In genomic region chr3:79602385-79602784, GRCh38 we compare ENCODE assay signal across 28 cellular contexts.
"Had no signal": no experiment of that assay in that cellular context is flagged by ENCODE, and none has a peak within 500 bp of the region (broad histone marks: within the 10 kb centered on the region; RNA-seq: fewer than 3 reads in every experiment).

No MANE protein-coding gene starts in this region.

- H3K4me3 Mint-ChIP-seq: activated B cell treated with CpG ODN at 0.5 μM for 24 hours; activated CD8-positive, alpha-beta T cell treated with anti-CD3 and anti-CD28 coated beads for 36 hours; activated naive CD8-positive, alpha-beta T cell; activated T-cell treated with anti-CD3 and anti-CD28 coated beads, Interleukin-2, amount 50 U/mL, for 4 hours; activated T-helper 17 cell treated with anti-CD3 and anti-CD28 coated beads, Interleukin-2, amount 50 U/mL, for 72 hours; central memory CD8-positive, alpha-beta T cell; dendritic cell treated with granulocyte-macrophage colony-stimulating factor and Interleukin-4, amounts not matched to agents 40 ng/mL and 50 ng/mL, for 4 days; endodermal cell had no signal

- H3K4me1 Mint-ChIP-seq: activated B cell treated with CpG ODN at 0.5 μM for 24 hours; activated T-helper 17 cell treated with anti-CD3 and anti-CD28 coated beads, Interleukin-2, amount 50 U/mL, for 72 hours; central memory CD8-positive, alpha-beta T cell had no signal

- H3K4me3 ChIP-seq: coronary artery, dorsolateral prefrontal cortex had no signal

- DNase-seq: activated B cell treated with CpG ODN at 0.5 μM for 24 hours; activated CD4-positive, alpha-beta T cell treated with anti-CD3 and anti-CD28 coated beads for 48 hours; activated CD4-positive, alpha-beta T cell treated with anti-CD3 and anti-CD28 coated beads, Interleukin-2, amount 50 U/mL, for 1 hour; activated CD4-positive, alpha-beta T cell treated with anti-CD3 and anti-CD28 coated beads, Interleukin-2, amount 50 U/mL, for 48 hours; activated CD8-positive, alpha-beta memory T cell treated with anti-CD3 and anti-CD28 coated beads for 24 hours; activated CD8-positive, alpha-beta T cell treated with anti-CD3 and anti-CD28 coated beads for 36 hours; activated effector memory CD4-positive, alpha-beta T cell treated with Interleukin-2 at 50 U/mL for 16 hours; activated gamma-delta T cell treated with Interleukin-2 at 50 U/mL for 16 hours; activated naive CD4-positive, alpha-beta T cell treated with anti-CD3 and anti-CD28 coated beads, Interleukin-2, amount 50 U/mL, for 16 hours; activated naive CD4-positive, alpha-beta T cell treated with Interleukin-2 at 50 U/mL for 16 hours; activated T-cell treated with anti-CD3 and anti-CD28 coated beads, Interleukin-2, amount 50 U/mL, for 4 hours; amniotic stem cell; anterior cingulate cortex; brain microvascular endothelial cell; dorsolateral prefrontal cortex; effector memory CD4-positive, alpha-beta T cell; foreskin fibroblast; head of caudate nucleus; T-helper 9 cell; WERI-Rb-1 had no signal

- H3K27me3 Mint-ChIP-seq: activated B cell treated with CpG ODN at 0.5 μM for 24 hours; activated CD8-positive, alpha-beta T cell treated with anti-CD3 and anti-CD28 coated beads for 36 hours; activated naive CD8-positive, alpha-beta T cell; activated T-helper 17 cell treated with anti-CD3 and anti-CD28 coated beads, Interleukin-2, amount 50 U/mL, for 72 hours; central memory CD8-positive, alpha-beta T cell; dendritic cell treated with granulocyte-macrophage colony-stimulating factor and Interleukin-4, amounts not matched to agents 40 ng/mL and 50 ng/mL, for 4 days had no signal

- H3K27ac Mint-ChIP-seq: activated B cell treated with CpG ODN at 0.5 μM for 24 hours; activated CD8-positive, alpha-beta T cell treated with anti-CD3 and anti-CD28 coated beads for 36 hours; activated naive CD8-positive, alpha-beta T cell; activated T-helper 17 cell treated with anti-CD3 and anti-CD28 coated beads, Interleukin-2, amount 50 U/mL, for 72 hours; dendritic cell treated with granulocyte-macrophage colony-stimulating factor and Interleukin-4, amounts not matched to agents 40 ng/mL and 50 ng/mL, for 4 days; endodermal cell had no signal

- H3K36me3 Mint-ChIP-seq: activated naive CD8-positive, alpha-beta T cell had no signal

- H3K36me3 ChIP-seq: brain microvascular endothelial cell, WERI-Rb-1 had no signal

- H3K9me3 Mint-ChIP-seq: activated B cell treated with CpG ODN at 0.5 μM for 24 hours; dendritic cell treated with granulocyte-macrophage colony-stimulating factor and Interleukin-4, amounts not matched to agents 40 ng/mL and 50 ng/mL, for 4 days; endodermal cell had no signal

- ATAC-seq: activated CD4-positive, CD25-positive, alpha-beta regulatory T cell treated with anti-CD3 and anti-CD28 coated beads, Interleukin-2, amount 50 U/mL, for 24 hours; activated CD8-positive, alpha-beta T cell treated with anti-CD3 and anti-CD28 coated beads for 36 hours; activated T-cell treated with anti-CD3 and anti-CD28 coated beads, Interleukin-2, amount 50 U/mL, for 4 hours; activated T-helper 17 cell treated with anti-CD3 and anti-CD28 coated beads, Interleukin-2, amount 50 U/mL, for 72 hours; esophagus mucosa had no signal

- H3K27ac ChIP-seq: brain microvascular endothelial cell, coronary artery, dorsolateral prefrontal cortex, WERI-Rb-1 had no signal

- H3K27me3 ChIP-seq: brain microvascular endothelial cell, dorsolateral prefrontal cortex had no signal
